22 cellular contexts compared by ENCODE assay signal in the genomic region with DNA sequence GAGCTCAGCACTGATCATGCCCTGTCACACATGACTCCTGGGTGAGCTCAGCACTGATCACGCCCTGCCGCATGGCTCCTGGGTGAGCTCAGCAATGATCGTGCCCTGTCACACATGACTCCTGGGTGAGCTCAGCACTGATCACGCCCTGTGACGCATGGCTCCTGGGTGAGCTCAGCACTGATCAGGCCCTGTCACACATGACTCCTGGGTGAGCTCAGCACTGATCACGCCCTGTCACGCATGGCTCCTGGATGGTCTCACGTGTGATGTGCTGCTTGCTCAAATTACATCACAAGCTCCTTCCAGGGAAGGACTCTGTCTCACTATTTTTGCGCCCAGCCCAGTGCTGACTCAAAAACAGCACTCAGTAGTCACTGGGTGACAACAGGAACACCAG.
DNase-seq lines count a peak whose midpoint lies in the region; ATAC-seq, FAIRE-seq and TF ChIP-seq lines count a peak whose summit lies in the region.
"Had no signal": no experiment of that assay in that cellular context is flagged by ENCODE, and none has a peak within 500 bp of the region (broad histone marks: within the 10 kb centered on the region; RNA-seq: fewer than 3 reads in every experiment).

No MANE protein-coding gene starts in this region.

- H3K79me2 ChIP-seq in GM23248 (ENCODE audit: insufficient read depth), result no peaks in the 10 kb centered on the region
- no peaks in the 10 kb centered on the region for H3K79me2 ChIP-seq in HepG2 (ENCODE audit: insufficient read depth, low read length)

- DNase-seq in GM23248, result peak; percentile 42
- peak; percentile 6 for DNase-seq in RKO (ENCODE audit: low spot score)
- peak; percentile 20 for DNase-seq in chondrocyte (ENCODE audit: low spot score)
- DNase-seq in HepG2 (ENCODE audit: low spot score), result no peak
- no peak for DNase-seq in CD4-positive, alpha-beta T cell
- DNase-seq in esophagus muscularis mucosa (ENCODE audit: extremely low spot score), result no peak
- DNase-seq in CD4-positive, alpha-beta memory T cell, result no peak
- DNase-seq in AG08395 (ENCODE audit: low spot score), result no peak
- DNase-seq: CD4-positive, CD25-positive, alpha-beta regulatory T cell; DMS53; EL; HCEC 1CT; KG1; NCI-H1105 treated with DMSO at 0.1 percent for 48 hours; NCI-H187; NCI-H2107; NCI-H510A; NCI-H774; SHP77 treated with DMSO at 0.1 percent for 48 hours; SK-N-SH had no signal

- H2AFZ ChIP-seq in GM23248, result no peak overlapping the region
- H2AFZ ChIP-seq in HepG2 (ENCODE audit: low read length), result no peak overlapping the region

- BruUV-seq in HepG2 (replicated peaks; lab: Mats Ljungman, UMichigan), result no TSS peak

- no peaks in the 10 kb centered on the region for H3K9me2 ChIP-seq in GM23248 (ENCODE audit: insufficient read depth)
- H3K9me2 ChIP-seq: SK-N-SH had no signal

- TF ChIP-seq POLR2A in HepG2 (IDR thresholded peaks at IDR 0.05; ENCODE audit: insufficient read depth in 1 of 2, low read depth in 2 of 2, low read length in 2 of 2) (no peak), esophagus muscularis mucosa (IDR thresholded peaks at IDR 0.05; ENCODE audit: low read depth) (no peak)

- TF ChIP-seq CTCF in chondrocyte (IDR thresholded peaks at IDR 0.05) (no peak), HepG2 (CRISPR knock-in tag; IDR thresholded peaks at IDR 0.05) (no peak), esophagus muscularis mucosa (IDR thresholded peaks at IDR 0.05) (no peak)
- no peak for TF ChIP-seq CTCF in CD4-positive, alpha-beta T cell (IDR thresholded peaks at IDR 0.05)

- no peak overlapping the region for H3K27ac Mint-ChIP-seq in chondrocyte (ENCODE audit: unreplicated experiment)
- H3K27ac Mint-ChIP-seq in CD4-positive, alpha-beta T cell, result no peak overlapping the region
- H3K27ac Mint-ChIP-seq in CD4-positive, alpha-beta memory T cell, result peak overlapping the region in 1 of 7 donors; percentile 13
- H3K27ac Mint-ChIP-seq: B cell had no signal

- no peaks in the 10 kb centered on the region for H3K4me1 Mint-ChIP-seq in chondrocyte (ENCODE audit: low read depth)
- H3K4me1 Mint-ChIP-seq in CD4-positive, alpha-beta T cell (ENCODE audit: low read depth), result no peaks in the 10 kb centered on the region
- H3K4me1 Mint-ChIP-seq in CD4-positive, alpha-beta memory T cell, result peaks cover 2 to 13% (median 8%) of the 10 kb centered on the region in 4 donors
- H3K4me1 Mint-ChIP-seq: B cell had no signal

- CTCF ChIA-PET in HepG2 (lab: Yijun Ruan, JAX; ENCODE audit: low intra/inter-chr PET ratio, low total read pairs), result no interaction called here
- CTCF ChIA-PET in CD4-positive, alpha-beta T cell (lab: Charles Lee), result interaction anchor here (0.6 to 1.9 kb wide), 2 partner anchors 125 to 594 kb away, joined by 4 to 7 read pairs; no protein-coding TSS in a partner anchor
- CTCF ChIA-PET in CD4-positive, alpha-beta memory T cell (lab: Charles Lee; ENCODE audit: partially characterized antibody), result interaction anchor here (1.0 to 3.6 kb wide), 8 partner anchors 74 to 850 kb away, joined by 3 to 27 read pairs (median 4); no protein-coding TSS in a partner anchor

- no peak overlapping the region for H3K4me2 ChIP-seq in GM23248 (ENCODE audit: unreplicated experiment)
- no peak overlapping the region for H3K4me2 ChIP-seq in HepG2 (ENCODE audit: low read depth, low read length)
- H3K4me2 ChIP-seq: SK-N-SH had no signal

- H3K9me3 Mint-ChIP-seq in chondrocyte (ENCODE audit: low read depth), result no peaks in the 10 kb centered on the region
- no peaks in the 10 kb centered on the region for H3K9me3 Mint-ChIP-seq in CD4-positive, alpha-beta T cell
- H3K9me3 Mint-ChIP-seq in CD4-positive, alpha-beta memory T cell, result peaks cover 0 to 1% (median 0%) of the 10 kb centered on the region in 8 donors

- no peak for TF ChIP-seq EP300 in HepG2 (IDR thresholded peaks at IDR 0.05; ENCODE audit: low read depth in 2 of 2, low read length in 2 of 2)
- no peak for TF ChIP-seq EP300 in HepG2 (CRISPR knock-in tag; IDR thresholded peaks at IDR 0.05; ENCODE audit: borderline replicate concordance)
- TF ChIP-seq EP300 in esophagus muscularis mucosa (IDR thresholded peaks at IDR 0.05), result no peak

- intact Hi-C loops in HepG2 (cut with micrococcal nuclease; ENCODE audit: unreplicated experiment) (no loop called here), esophagus muscularis mucosa (cut with DNase I) (loop anchor here (10.0 kb wide), 1 partner anchor 252 kb away; no protein-coding TSS in a partner anchor)
- intact Hi-C loops in CD4-positive, alpha-beta T cell (cut with DNase I, micrococcal nuclease), result loop anchor here in 1 of 2 experiments (2.0 kb wide), 1 partner anchor 254 kb away; no protein-coding TSS in a partner anchor
- intact Hi-C loops in CD4-positive, alpha-beta memory T cell (cut with micrococcal nuclease), result no loop called here

- peaks cover 7% of the 10 kb centered on the region for H3K36me3 Mint-ChIP-seq in chondrocyte (ENCODE audit: low read depth)
- peaks cover 74% of the 10 kb centered on the region for H3K36me3 Mint-ChIP-seq in CD4-positive, alpha-beta T cell (ENCODE audit: low read depth)
- peaks cover 39 to 61% of the 10 kb centered on the region in 2 donors for H3K36me3 Mint-ChIP-seq in CD4-positive, alpha-beta memory T cell

- in situ Hi-C loops in GM23248 (cut with MboI), result no loop called here
- in situ Hi-C loops in HepG2 (cut with HindIII; ENCODE audit: extremely low pct_ligation_motif_present, low pct_unique_long_range_greater_than_20kb), result no loop called here

- no peak overlapping the region for H3K27ac ChIP-seq in GM23248
- H3K27ac ChIP-seq in HepG2 (ENCODE audit: extremely low read length, insufficient read depth, low read length), result no peak overlapping the region
- no peak overlapping the region for H3K27ac ChIP-seq in CD4-positive, alpha-beta T cell (ENCODE audit: low read depth, low read length)
- H3K27ac ChIP-seq in esophagus muscularis mucosa (replicated peaks in 1 of 4), result peak overlapping the region in 1 of 4 donors; percentile 20
- H3K27ac ChIP-seq in CD4-positive, alpha-beta memory T cell (ENCODE audit: low read depth, low read length), result no peak overlapping the region

- H3K4me3 Mint-ChIP-seq in chondrocyte (ENCODE audit: unreplicated experiment), result no peak overlapping the region
- no peak overlapping the region for H3K4me3 Mint-ChIP-seq in CD4-positive, alpha-beta T cell
- no peak overlapping the region for H3K4me3 Mint-ChIP-seq in CD4-positive, alpha-beta memory T cell
- H3K4me3 Mint-ChIP-seq: B cell; CD4-positive, CD25-positive, alpha-beta regulatory T cell had no signal

- H3K9me3 ChIP-seq in GM23248 (ENCODE audit: low read depth) (no peaks in the 10 kb centered on the region), HepG2 (ENCODE audit: low read length) (no peaks in the 10 kb centered on the region), esophagus muscularis mucosa (no peaks in the 10 kb centered on the region)
- no peaks in the 10 kb centered on the region for H3K9me3 ChIP-seq in CD4-positive, alpha-beta T cell (ENCODE audit: control insufficient read depth, low read length)
- H3K9me3 ChIP-seq in CD4-positive, alpha-beta memory T cell (ENCODE audit: control insufficient read depth in 1 of 2, low read length in 2 of 2), result no peaks in the 10 kb centered on the region
- H3K9me3 ChIP-seq: SK-N-SH had no signal

- no peaks in the 10 kb centered on the region for H3K36me3 ChIP-seq in GM23248 (ENCODE audit: low read depth)
- H3K36me3 ChIP-seq in HepG2 (replicated peaks in 1 of 2; ENCODE audit: control insufficient read depth in 1 of 2, insufficient read depth in 2 of 2, low read length in 2 of 2), result peaks cover 16 to 54% of the 10 kb centered on the region in 2 experiments; a peak in 4 of 5 replicates
- H3K36me3 ChIP-seq in esophagus muscularis mucosa, result peaks cover 41 to 98% (median 86%) of the 10 kb centered on the region in 4 donors
- H3K36me3 ChIP-seq in CD4-positive, alpha-beta memory T cell (ENCODE audit: insufficient read depth, low read length), result peaks cover 57% of the 10 kb centered on the region

- ATAC-seq in HepG2, result no peak
- ATAC-seq in CD4-positive, alpha-beta T cell (ENCODE audit: poor library complexity), result no peak

- no peak for FAIRE-seq in HepG2 (lab: Jason Lieb, UNC)
- FAIRE-seq: RCC 7860 had no signal

- WGBS in GM23248 (ENCODE audit: low coverage in 1 of 2, low lambda C conversion rate in 2 of 2, missing lambda C conversion rate in 2 of 2), 2 experiments, result 89 to 98% methylated on average over 9 of the region's 9 CpGs
- 98% methylated on average over 9 of the region's 9 CpGs for WGBS in HepG2 (ENCODE audit: low lambda C conversion rate)
- 90% methylated on average over 5 of the region's 9 CpGs for WGBS in esophagus muscularis mucosa

- H3K4me1 ChIP-seq in GM23248 (ENCODE audit: insufficient read depth) (no peaks in the 10 kb centered on the region), HepG2 (ENCODE audit: insufficient read depth, low read length) (peaks cover 12% of the 10 kb centered on the region), esophagus muscularis mucosa (peaks cover 0 to 42% (median 22%) of the 10 kb centered on the region in 4 donors)
- no peaks in the 10 kb centered on the region for H3K4me1 ChIP-seq in CD4-positive, alpha-beta memory T cell (ENCODE audit: insufficient read depth, low read length)

- H3K9ac ChIP-seq in GM23248, result no peak overlapping the region
- H3K9ac ChIP-seq in HepG2 (ENCODE audit: insufficient read depth, low read depth, low read length), result no peak overlapping the region
- H3K9ac ChIP-seq: SK-N-SH had no signal

- no peaks in the 10 kb centered on the region for H3K27me3 ChIP-seq in GM23248 (replicated peaks; ENCODE audit: insufficient read depth)
- no peaks in the 10 kb centered on the region for H3K27me3 ChIP-seq in HepG2 (ENCODE audit: control insufficient read depth in 1 of 2, insufficient read depth in 2 of 2, low read length in 2 of 2)
- no peaks in the 10 kb centered on the region for H3K27me3 ChIP-seq in CD4-positive, alpha-beta T cell (ENCODE audit: control insufficient read depth, insufficient read depth, low read length)
- H3K27me3 ChIP-seq in esophagus muscularis mucosa, result no peaks in the 10 kb centered on the region
- no peaks in the 10 kb centered on the region for H3K27me3 ChIP-seq in CD4-positive, alpha-beta memory T cell (ENCODE audit: insufficient read depth, low read length)

- POLR2A ChIA-PET in HepG2 (lab: Yijun Ruan, JAX), result no interaction called here
- POLR2A ChIA-PET in CD4-positive, alpha-beta T cell (lab: Charles Lee), result interaction anchor here (0.5 to 0.6 kb wide), 2 partner anchors 45 to 258 kb away, joined by 3 to 4 read pairs; partner anchors contain the start of gene HDAC4
- POLR2A ChIA-PET in CD4-positive, alpha-beta memory T cell (lab: Charles Lee; ENCODE audit: partially characterized antibody), result interaction anchor here (0.7 to 1.5 kb wide), 3 partner anchors 40 to 258 kb away, joined by 3 to 4 read pairs (median 3); partner anchors contain the start of gene HDAC4

- H3K27me3 Mint-ChIP-seq in chondrocyte (ENCODE audit: low read depth), result no peaks in the 10 kb centered on the region
- no peaks in the 10 kb centered on the region for H3K27me3 Mint-ChIP-seq in CD4-positive, alpha-beta T cell
- no peaks in the 10 kb centered on the region for H3K27me3 Mint-ChIP-seq in CD4-positive, alpha-beta memory T cell
- H3K27me3 Mint-ChIP-seq: B cell; CD4-positive, CD25-positive, alpha-beta regulatory T cell had no signal

- H3K4me3 ChIP-seq in GM23248, result no peak overlapping the region
- no peak overlapping the region for H3K4me3 ChIP-seq in HepG2 (replicated peaks in 1 of 3; ENCODE audit: insufficient read depth in 1 of 3, low read depth in 2 of 3, low read length in 3 of 3)
- H3K4me3 ChIP-seq in esophagus muscularis mucosa, result no peak overlapping the region
- H3K4me3 ChIP-seq in CD4-positive, alpha-beta memory T cell (ENCODE audit: low read length in 2 of 2), result no peak overlapping the region

- TF ChIP-seq RAD21 in HepG2 (CRISPR knock-in tag; IDR thresholded peaks at IDR 0.05), result no peak

- no peaks in the 10 kb centered on the region for H4K20me1 ChIP-seq in GM23248 (ENCODE audit: insufficient read depth)
- H4K20me1 ChIP-seq in HepG2 (ENCODE audit: insufficient read depth, low read length), result peaks cover 10% of the 10 kb centered on the region; the same call in 1 of the 2 replicates

- H3F3A ChIP-seq in GM23248 (ENCODE audit: insufficient read depth), result no peaks in the 10 kb centered on the region

Comparison
In these comparisons a context has a peak if more than half of its experiments do, and no peak if none do; other contexts are left out.
1. DNase-seq: peak in GM23248 (single experiment), RKO (single experiment) and chondrocyte (single experiment); none in HepG2 (single experiment), CD4-positive, alpha-beta T cell (0 of 10), esophagus muscularis mucosa (single experiment), CD4-positive, alpha-beta memory T cell (0 of 5) and AG08395 (single experiment).